8 cellular contexts compared by ENCODE assay signal in genomic region chr3:111548060-111548459, GRCh38. TPM values are rescaled to one million over a fixed set of nuclear protein-coding genes. Genes with fewer than 3 reads are reported as not detected.
DNase-seq lines count a peak whose midpoint lies in the region; ATAC-seq and TF ChIP-seq lines count a peak whose summit lies in the region.

No MANE protein-coding gene starts in this region.

- H3K9me3 ChIP-seq in left lung (no peaks in the 10 kb centered on the region), gastroesophageal sphincter (no peaks in the 10 kb centered on the region), esophagus squamous epithelium (no peaks in the 10 kb centered on the region)

- WGBS in gastroesophageal sphincter (ENCODE audit: low coverage in 1 of 2), 2 donors: 75 to 89% methylated on average over 1 of the region's 1 CpG
- 60 to 91% methylated on average over 1 of the region's 1 CpG for WGBS in esophagus squamous epithelium, 2 donors

- TF ChIP-seq POLR2A in gastroesophageal sphincter (IDR thresholded peaks at IDR 0.05): no peak
- no peak for TF ChIP-seq POLR2A in esophagus squamous epithelium (IDR thresholded peaks at IDR 0.05)

- TF ChIP-seq EP300 in gastroesophageal sphincter (IDR thresholded peaks at IDR 0.05): no peak

- H3K36me3 ChIP-seq in left lung: no peaks in the 10 kb centered on the region
- H3K36me3 ChIP-seq in gastroesophageal sphincter: no peaks in the 10 kb centered on the region
- H3K36me3 ChIP-seq in esophagus squamous epithelium: no peaks in the 10 kb centered on the region

- ATAC-seq in GM18499 (IDR thresholded peaks at IDR 0.05; ENCODE audit: insufficient read depth, unreplicated experiment): peak; percentile 52
- peak; percentile 63 for ATAC-seq in GM21447 (IDR thresholded peaks at IDR 0.05; ENCODE audit: unreplicated experiment)
- ATAC-seq in HG03469 (IDR thresholded peaks at IDR 0.05; ENCODE audit: unreplicated experiment): peak; percentile 46
- ATAC-seq in left lung: peak; percentile 52
- no peak for ATAC-seq in gastroesophageal sphincter

- no peaks in the 10 kb centered on the region for H3K27me3 ChIP-seq in left lung
- no peaks in the 10 kb centered on the region for H3K27me3 ChIP-seq in gastroesophageal sphincter
- H3K27me3 ChIP-seq in esophagus squamous epithelium: no peaks in the 10 kb centered on the region

- H3K4me3 ChIP-seq in left lung (no peak overlapping the region), gastroesophageal sphincter (no peak overlapping the region), esophagus squamous epithelium (no peak overlapping the region)

- H3K4me1 ChIP-seq in left lung (peaks cover 0 to 9% of the 10 kb centered on the region in 2 donors), gastroesophageal sphincter (no peaks in the 10 kb centered on the region), esophagus squamous epithelium (no peaks in the 10 kb centered on the region)

- no peak for TF ChIP-seq CTCF in left lung (IDR thresholded peaks at IDR 0.05)
- no peak for TF ChIP-seq CTCF in gastroesophageal sphincter (IDR thresholded peaks at IDR 0.05)
- TF ChIP-seq CTCF in esophagus squamous epithelium (IDR thresholded peaks at IDR 0.05): no peak

- no peak for DNase-seq in left lung
- no peak for DNase-seq in D341Med (ENCODE audit: low spot score)
- no peak for DNase-seq in NCI-H1930 (lab: John Stamatoyannopoulos, UW)
- DNase-seq in esophagus squamous epithelium (lab: John Stamatoyannopoulos, UW): no peak

- H3K27ac ChIP-seq in left lung (peak overlapping the region in 1 of 2 donors; percentile 39), gastroesophageal sphincter (no peak overlapping the region), esophagus squamous epithelium (peak overlapping the region in 1 of 4 donors; percentile 9)

- intact Hi-C loops in left lung (cut with DNase I) (no loop called here), esophagus squamous epithelium (cut with DNase I) (no loop called here)

RNA-seq across cellular contexts. Expression of gene CD96, which starts 6.1 kb away (rescaled TPM):
- total RNA-seq in left lung: 1 to 10 TPM; 2.9 to 5.3 TPM
- total RNA-seq in gastroesophageal sphincter: 1 to 10 TPM in 2 of 4 donors, under 1 TPM in 2; 0.19 to 1.2 (median 1.0) TPM
- total RNA-seq in esophagus squamous epithelium: 1 to 10 TPM; 2.4 to 6.9 (median 2.9) TPM

RNA-seq across cellular contexts. Expression of gene ZBED2, which starts 47.1 kb away (rescaled TPM):
- 10 to 100 TPM; 11.3 to 19.2 TPM for total RNA-seq in left lung
- total RNA-seq in gastroesophageal sphincter: under 1 TPM in 1 of 4 donors, not detected in 3; 0.20 TPM
- total RNA-seq in esophagus squamous epithelium: 1 to 10 TPM; 4.2 to 9.4 (median 6.2) TPM

Comparison
In these comparisons a context has a peak if more than half of its experiments do, and no peak if none do; other contexts are left out.
1. RNA of gene ZBED2, which starts 47.1 kb away (total RNA-seq): 11.3 to 19.2 TPM in left lung and 4.2 to 9.4 TPM in esophagus squamous epithelium; 0.20 TPM in gastroesophageal sphincter; every median in the first group is over 4 times any median in the second.